1 cellular context compared by ENCODE assay signal in the genomic region with DNA sequence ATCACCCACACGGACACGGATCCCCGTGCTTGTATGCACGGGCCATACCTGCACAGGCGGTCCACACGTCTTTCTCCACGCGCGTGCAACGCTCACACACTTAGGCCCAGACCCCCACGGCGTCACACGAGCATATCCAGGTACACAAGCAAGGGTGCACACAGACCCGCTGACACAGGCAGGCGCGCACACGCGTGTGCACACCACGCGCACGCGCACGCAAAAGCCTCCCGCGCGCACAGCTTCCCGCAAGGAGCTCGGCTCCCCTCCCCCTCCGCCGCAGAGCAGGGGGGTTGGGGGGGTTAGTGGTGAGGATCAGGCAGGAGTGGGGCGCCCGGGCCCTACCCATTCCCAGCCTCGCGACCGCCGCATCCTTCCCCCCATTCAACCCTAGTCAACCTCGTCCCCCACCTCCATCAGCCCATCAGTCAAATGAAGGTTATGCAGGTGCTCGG.
TF ChIP-seq lines count a peak whose summit lies in the region.

No MANE protein-coding gene starts in this region.

TF ChIP-seq in IMR-90, 13 proteins besides CTCF, POLR2A, EP300 and RAD21:
- TF ChIP-seq NFE2L2 (IDR thresholded peaks at IDR 0.05; ENCODE audit: low read depth, low read length): no peak
- TF ChIP-seq, protein P1, sequence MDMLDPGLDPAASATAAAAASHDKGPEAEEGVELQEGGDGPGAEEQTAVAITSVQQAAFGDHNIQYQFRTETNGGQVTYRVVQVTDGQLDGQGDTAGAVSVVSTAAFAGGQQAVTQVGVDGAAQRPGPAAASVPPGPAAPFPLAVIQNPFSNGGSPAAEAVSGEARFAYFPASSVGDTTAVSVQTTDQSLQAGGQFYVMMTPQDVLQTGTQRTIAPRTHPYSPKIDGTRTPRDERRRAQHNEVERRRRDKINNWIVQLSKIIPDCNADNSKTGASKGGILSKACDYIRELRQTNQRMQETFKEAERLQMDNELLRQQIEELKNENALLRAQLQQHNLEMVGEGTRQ (IDR thresholded peaks at IDR 0.05; ENCODE audit: low read depth, low read length): no peak
- no peak for TF ChIP-seq RCOR1 (IDR thresholded peaks at IDR 0.05; ENCODE audit: insufficient replicate concordance, low read length)
- no peak for TF ChIP-seq RFX5 (IDR thresholded peaks at IDR 0.05; ENCODE audit: low read depth, low read length)
